9 cellular contexts compared by ENCODE assay signal in the genomic region with DNA sequence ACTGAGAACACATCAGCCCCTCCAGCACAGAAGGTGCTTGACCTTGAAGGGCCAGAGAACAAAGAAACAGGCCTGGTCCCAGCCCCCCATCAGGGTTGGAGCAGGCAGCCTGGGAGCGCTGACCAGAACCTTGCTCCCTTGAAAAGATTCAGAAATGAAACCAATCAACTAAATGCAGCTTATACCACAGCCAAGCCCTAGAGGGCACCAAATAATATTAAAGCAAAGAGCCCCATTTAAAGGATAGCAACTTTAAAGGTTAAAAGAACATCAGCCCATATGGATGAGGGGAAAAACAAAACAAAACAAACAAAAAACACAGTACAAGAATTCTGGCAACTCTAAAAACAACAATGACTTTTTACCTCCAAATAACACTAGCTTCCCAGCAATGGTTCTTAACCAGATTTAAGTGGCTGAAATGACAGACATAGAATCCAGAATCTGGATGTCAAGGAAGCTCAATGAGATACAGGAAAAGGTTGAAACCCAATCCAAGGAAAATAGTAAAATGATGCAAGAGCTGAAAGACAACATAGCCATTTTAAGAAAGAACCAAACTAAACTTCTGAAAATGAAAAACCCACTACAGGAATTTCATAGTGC.
DNase-seq lines count a peak whose midpoint lies in the region; ATAC-seq, FAIRE-seq and TF ChIP-seq lines count a peak whose summit lies in the region.
"Had no signal": no experiment of that assay in that cellular context is flagged by ENCODE, and none has a peak within 500 bp of the region (broad histone marks: within the 10 kb centered on the region; RNA-seq: fewer than 3 reads in every experiment).

No MANE protein-coding gene starts in this region.

- H3K27me3 ChIP-seq in K562 (ENCODE audit: control insufficient read depth in 2 of 2, insufficient read depth in 2 of 2, low read length in 2 of 2): no peaks in the 10 kb centered on the region
- H3K27me3 ChIP-seq: vagina had no signal

- no peaks in the 10 kb centered on the region for H3K36me3 Mint-ChIP-seq in stimulated activated effector memory CD8-positive, alpha-beta T cell treated with anti-CD3 and anti-CD28 coated beads, Interleukin-12 subunit alpha, Interleukin-12 subunit beta, amount 100 ng/mL, for 72 hours
- peaks cover 17% of the 10 kb centered on the region for H3K36me3 Mint-ChIP-seq in natural killer cell treated with Interleukin-12 subunit alpha and Interleukin-12 subunit beta and Interleukin-15 and Interleukin-18, amount 100 ng/mL, for 72 hours

- H3K36me3 ChIP-seq in K562 (ENCODE audit: control insufficient read depth, insufficient read depth, low read length): no peaks in the 10 kb centered on the region
- H3K36me3 ChIP-seq: vagina had no signal

- FAIRE-seq in HTR-8/SVneo (lab: Jason Lieb, UNC) (no peak), K562 (lab: Jason Lieb, UNC) (no peak)

- peak; percentile 23 to 38; a peak in 2 of 4 replicates for TF ChIP-seq RAD21 in K562 (CRISPR knock-in tag; conservative IDR thresholded peaks at IDR 0.05 in 1 of 2, IDR thresholded peaks at IDR 0.05 in 1 of 2)

- TF ChIP-seq CTCF in K562 (IDR thresholded peaks at IDR 0.05 in 2 of 3, conservative IDR thresholded peaks at IDR 0.05 in 1 of 3; ENCODE audit: insufficient read depth in 2 of 3, low read depth in 1 of 3, low read length in 3 of 3): peak in 1 of 3 experiments; percentile 25; a peak in 1 of 6 replicates

- ATAC-seq in K562: no peak
- ATAC-seq in stimulated activated effector memory CD8-positive, alpha-beta T cell treated with anti-CD3 and anti-CD28 coated beads, Interleukin-12 subunit alpha, Interleukin-12 subunit beta, amount 100 ng/mL, for 72 hours: no peak
- no peak for ATAC-seq in natural killer cell treated with Interleukin-12 subunit alpha and Interleukin-12 subunit beta and Interleukin-15 and Interleukin-18, amount 100 ng/mL, for 72 hours

- no peak overlapping the region for H3K27ac Mint-ChIP-seq in stimulated activated effector memory CD8-positive, alpha-beta T cell treated with anti-CD3 and anti-CD28 coated beads, Interleukin-12 subunit alpha, Interleukin-12 subunit beta, amount 100 ng/mL, for 72 hours
- H3K27ac Mint-ChIP-seq in natural killer cell treated with Interleukin-12 subunit alpha and Interleukin-12 subunit beta and Interleukin-15 and Interleukin-18, amount 100 ng/mL, for 72 hours: no peak overlapping the region

- H3K79me2 ChIP-seq in K562 (ENCODE audit: control insufficient read depth, insufficient read depth, low read length): no peaks in the 10 kb centered on the region

- no TSS peak for BruUV-seq in K562 (replicated peaks; lab: Mats Ljungman, UMichigan)

- TF ChIP-seq EP300 in K562 (IDR thresholded peaks at IDR 0.05; ENCODE audit: low read length): no peak

- CTCF ChIA-PET in K562 (lab: Yijun Ruan, JAX; ENCODE audit: low intra/inter-chr PET ratio): interaction anchor here (0.6 kb wide), 1 partner anchor 21 kb away, joined by 3 read pairs; no protein-coding TSS in a partner anchor

- no peaks in the 10 kb centered on the region for H4K20me1 ChIP-seq in K562 (replicated peaks; ENCODE audit: control insufficient read depth, insufficient read depth, low read length)

- H3K4me2 ChIP-seq in K562 (ENCODE audit: insufficient read depth, low read length): no peak overlapping the region

- intact Hi-C loops in K562 (cut with micrococcal nuclease): no loop called here

- 10% methylated on average over 1 of the region's 1 CpG for WGBS in K562 (ENCODE audit: insufficient coverage, low coverage, missing lambda C conversion rate)

- no peak for TF ChIP-seq POLR2A in K562 (conservative IDR thresholded peaks at IDR 0.05)

- no peaks in the 10 kb centered on the region for H3K27me3 Mint-ChIP-seq in natural killer cell treated with Interleukin-12 subunit alpha and Interleukin-12 subunit beta and Interleukin-15 and Interleukin-18, amount 100 ng/mL, for 72 hours

- in situ Hi-C loops in Caki2 (cut with HindIII; ENCODE audit: low pct_unique_long_range_greater_than_20kb, low sequenced_read_pairs): no loop called here
- in situ Hi-C loops in K562 (cut with MboI): no loop called here

- no peak overlapping the region for H3K4me3 Mint-ChIP-seq in stimulated activated effector memory CD8-positive, alpha-beta T cell treated with anti-CD3 and anti-CD28 coated beads, Interleukin-12 subunit alpha, Interleukin-12 subunit beta, amount 100 ng/mL, for 72 hours
- H3K4me3 Mint-ChIP-seq in natural killer cell treated with Interleukin-12 subunit alpha and Interleukin-12 subunit beta and Interleukin-15 and Interleukin-18, amount 100 ng/mL, for 72 hours: no peak overlapping the region

- POLR2A ChIA-PET in K562 (lab: Yijun Ruan, JAX): no interaction called here

- H3K9ac ChIP-seq in K562 (ENCODE audit: insufficient read depth in 1 of 2, low read depth in 2 of 2, low read length in 2 of 2): no peak overlapping the region

- H3K4me3 ChIP-seq in K562: no peak overlapping the region
- H3K4me3 ChIP-seq: vagina had no signal

- H3K4me1 Mint-ChIP-seq in stimulated activated effector memory CD8-positive, alpha-beta T cell treated with anti-CD3 and anti-CD28 coated beads, Interleukin-12 subunit alpha, Interleukin-12 subunit beta, amount 100 ng/mL, for 72 hours: no peaks in the 10 kb centered on the region
- H3K4me1 Mint-ChIP-seq in natural killer cell treated with Interleukin-12 subunit alpha and Interleukin-12 subunit beta and Interleukin-15 and Interleukin-18, amount 100 ng/mL, for 72 hours (ENCODE audit: low read depth in 2 of 2): no peaks in the 10 kb centered on the region

- no peak overlapping the region for H3K27ac ChIP-seq in K562 (ENCODE audit: extremely low read depth, low read depth, low read length)
- H3K27ac ChIP-seq: vagina had no signal

- H3K9me3 Mint-ChIP-seq in stimulated activated effector memory CD8-positive, alpha-beta T cell treated with anti-CD3 and anti-CD28 coated beads, Interleukin-12 subunit alpha, Interleukin-12 subunit beta, amount 100 ng/mL, for 72 hours: peaks cover 27% of the 10 kb centered on the region
- peaks cover 13% of the 10 kb centered on the region for H3K9me3 Mint-ChIP-seq in natural killer cell treated with Interleukin-12 subunit alpha and Interleukin-12 subunit beta and Interleukin-15 and Interleukin-18, amount 100 ng/mL, for 72 hours

- H3K9me3 ChIP-seq in K562 (replicated peaks; ENCODE audit: control insufficient read depth, insufficient read depth, low read depth, low read length): no peaks in the 10 kb centered on the region; the same call in none of the 2 replicates
- H3K9me3 ChIP-seq: vagina had no signal

- H3K9me1 ChIP-seq in K562 (ENCODE audit: control insufficient read depth, insufficient read depth, low read length): no peaks in the 10 kb centered on the region

- no peak overlapping the region for H2AFZ ChIP-seq in K562 (ENCODE audit: low read depth, low read length)

- H3K4me1 ChIP-seq in K562 (replicated peaks in 1 of 2; ENCODE audit: control insufficient read depth in 2 of 2, insufficient read depth in 2 of 2, low read length in 2 of 2): no peaks in the 10 kb centered on the region
- H3K4me1 ChIP-seq: vagina had no signal

- DNase-seq in Caki2 (ENCODE audit: low read depth) (peak; percentile 21), HTR-8/SVneo (ENCODE audit: insufficient read length, low spot score) (peak; percentile 27), K562 (ENCODE audit: extremely low read depth in 1 of 4, low spot score in 3 of 4) (no peak), myocyte (ENCODE audit: low read depth) (peak; percentile 22), NCI-H226 (no peak), occipital lobe (lab: John Stamatoyannopoulos, UW) (no peak)
- DNase-seq in stimulated activated effector memory CD8-positive, alpha-beta T cell treated with anti-CD3 and anti-CD28 coated beads, Interleukin-12 subunit alpha, Interleukin-12 subunit beta, amount 100 ng/mL, for 72 hours (ENCODE audit: low spot score in 2 of 2): no peak
- no peak for DNase-seq in natural killer cell treated with Interleukin-12 subunit alpha and Interleukin-12 subunit beta and Interleukin-15 and Interleukin-18, amount 100 ng/mL, for 72 hours (ENCODE audit: low spot score)

TF ChIP-seq in K562, 482 proteins besides CTCF, POLR2A, EP300 and RAD21:
- no peak for TF ChIP-seq SPI1 (IDR thresholded peaks at IDR 0.05; ENCODE audit: borderline replicate concordance, low read depth, low read length)
- no peak for TF ChIP-seq MEIS2 (IDR thresholded peaks at IDR 0.05; ENCODE audit: partially characterized antibody)
- no peak for TF ChIP-seq ZNF12 (CRISPR knock-in tag; IDR thresholded peaks at IDR 0.05)
- no peak for TF ChIP-seq SP1 (CRISPR knock-in tag; IDR thresholded peaks at IDR 0.05)

Comparison
In these comparisons a context has a peak if more than half of its experiments do, and no peak if none do; other contexts are left out.
1. DNase-seq: peak in Caki2 (single experiment), HTR-8/SVneo (single experiment) and myocyte (single experiment); none in K562 (0 of 4), NCI-H226 (single experiment), stimulated activated effector memory CD8-positive, alpha-beta T cell treated with anti-CD3 and anti-CD28 coated beads, Interleukin-12 subunit alpha, Interleukin-12 subunit beta, amount 100 ng/mL, for 72 hours (0 of 2), natural killer cell treated with Interleukin-12 subunit alpha and Interleukin-12 subunit beta and Interleukin-15 and Interleukin-18, amount 100 ng/mL, for 72 hours (single experiment) and occipital lobe (single experiment).